Comparison of ENCODE assay signal across 1 cellular context in genomic region chr17:50151041-50151936, GRCh38.
A peak's percentile ranks its signal among the peaks of the same experiment; 100 is the strongest.
TF ChIP-seq lines count a peak whose summit lies in the region.

No MANE protein-coding gene starts in this region.

TF ChIP-seq in GM12878, 131 proteins besides CTCF, POLR2A, EP300 and RAD21 (continued from another document):
- TF ChIP-seq RELB (IDR thresholded peaks at IDR 0.05; ENCODE audit: low read depth) (no peak; the same call in none of the 2 replicates), IKZF1 (conservative IDR thresholded peaks at IDR 0.05) (peak; percentile 48; the same call in 1 of the 2 replicates), CHD4 (IDR thresholded peaks at IDR 0.05) (peak; percentile 94; the same call in 1 of the 2 replicates), ZNF24 (IDR thresholded peaks at IDR 0.05) (no peak), SKIL (IDR thresholded peaks at IDR 0.05; ENCODE audit: low read depth, poor library complexity, severe bottlenecking) (peak; percentile 87), ETV6 (conservative IDR thresholded peaks at IDR 0.05 in 1 of 2, IDR thresholded peaks at IDR 0.05 in 1 of 2; ENCODE audit: borderline replicate concordance in 1 of 2, low read depth in 1 of 2) (0 out of 4 replicates have a peak, but pooled peaks of 1 of the 2 experiments have one; percentile 10), ESRRA (IDR thresholded peaks at IDR 0.05; ENCODE audit: low read length) (peak; percentile 17; the same call in 1 of the 2 replicates), ATF2 (IDR thresholded peaks at IDR 0.05; ENCODE audit: low read length) (no peak), IRF4 (IDR thresholded peaks at IDR 0.05; ENCODE audit: low read depth, low read length) (no peak), KDM1A (IDR thresholded peaks at IDR 0.05; ENCODE audit: borderline replicate concordance) (no peak), GABPA (IDR thresholded peaks at IDR 0.05; ENCODE audit: low read depth) (no peak), DPF2 (IDR thresholded peaks at IDR 0.05) (no peak; the same call in none of the 2 replicates), SPI1 (IDR thresholded peaks at IDR 0.05; ENCODE audit: borderline replicate concordance, insufficient read depth, low read depth, low read length) (no peak), SRF (IDR thresholded peaks at IDR 0.05; ENCODE audit: low read depth in 2 of 2, low read length in 2 of 2) (no peak), NR2F1 (conservative IDR thresholded peaks at IDR 0.05) (peak; percentile 95), TCF7 (IDR thresholded peaks at IDR 0.05; ENCODE audit: borderline replicate concordance) (no peak)
TF ChIP-seq in GM12878: peak in this region for 46.
